8 cellular contexts compared by ENCODE assay signal in genomic region chr10:88565072-88565471, GRCh38. TPM values are rescaled to one million over a fixed set of nuclear protein-coding genes. Genes with fewer than 3 reads are reported as not detected.
DNase-seq lines count a peak whose midpoint lies in the region; ATAC-seq and TF ChIP-seq lines count a peak whose summit lies in the region.
"Had no signal": no experiment of that assay in that cellular context is flagged by ENCODE, and none has a peak within 500 bp of the region (broad histone marks: within the 10 kb centered on the region; RNA-seq: fewer than 3 reads in every experiment).

No MANE protein-coding gene starts in this region.

- H3K14ac ChIP-seq in mesenchymal stem cell (ENCODE audit: low read length in 2 of 2), result no peak overlapping the region

- H4K91ac ChIP-seq in mesenchymal stem cell (ENCODE audit: low read length), result no peak overlapping the region

- H3K23ac ChIP-seq in mesenchymal stem cell (ENCODE audit: low read length in 2 of 2), result no peak overlapping the region

- H2BK5ac ChIP-seq in mesenchymal stem cell (ENCODE audit: low read depth, low read length, poor library complexity, severe bottlenecking), result no peak overlapping the region

- ATAC-seq in HG03442 (IDR thresholded peaks at IDR 0.05; ENCODE audit: unreplicated experiment), result no peak
- ATAC-seq in HG02588 (IDR thresholded peaks at IDR 0.05; ENCODE audit: unreplicated experiment), result no peak

- H3K27me3 ChIP-seq in mesenchymal stem cell (ENCODE audit: control insufficient read depth in 1 of 2, insufficient read depth in 1 of 2, low read length in 2 of 2), result no peaks in the 10 kb centered on the region

- H4K8ac ChIP-seq in mesenchymal stem cell (ENCODE audit: low read length), result no peak overlapping the region

- H2BK120ac ChIP-seq in mesenchymal stem cell (ENCODE audit: low read depth, low read length), result no peak overlapping the region

- H2BK15ac ChIP-seq in mesenchymal stem cell (ENCODE audit: low read depth, poor library complexity, severe bottlenecking), result no peak overlapping the region

- no peak overlapping the region for H3K4me3 ChIP-seq in GM12865 (ENCODE audit: low read depth, low read length)
- H3K4me3 ChIP-seq in mesenchymal stem cell (ENCODE audit: insufficient read depth in 1 of 2, low read depth in 1 of 2, low read length in 2 of 2), result no peak overlapping the region

- TF ChIP-seq CTCF in GM12865 (IDR thresholded peaks at IDR 0.05; ENCODE audit: insufficient read depth, low read depth, low read length, missing control alignments), result peak; percentile 29

- H3K4me1 ChIP-seq in mesenchymal stem cell (ENCODE audit: control insufficient read depth, insufficient read depth, low read depth, low read length), result no peaks in the 10 kb centered on the region

- H2AFZ ChIP-seq in mesenchymal stem cell (ENCODE audit: low read depth, low read length), result no peak overlapping the region

- H3K18ac ChIP-seq in mesenchymal stem cell (ENCODE audit: low read depth in 1 of 2, low read length in 2 of 2), result no peak overlapping the region

- DNase-seq in GM12865 (ENCODE audit: low read depth) (peak; percentile 51), M059J (ENCODE audit: low read depth) (peak; percentile 41), astrocyte of the hippocampus (ENCODE audit: low read depth, low spot score) (peak; percentile 41), mesenchymal stem cell (peak; percentile 54)
- no peak for DNase-seq in NK-92 treated with Interleukin-12 subunit alpha and Interleukin-12 subunit beta, amount 100 ng/mL, for 24 hours (lab: John Stamatoyannopoulos, UW)
- DNase-seq: T-cell had no signal

- no peak overlapping the region for H3K4me2 ChIP-seq in mesenchymal stem cell (ENCODE audit: low read length, poor library complexity, severe bottlenecking)

- no peak overlapping the region for H3K4ac ChIP-seq in mesenchymal stem cell (ENCODE audit: low read depth in 1 of 2, low read length in 2 of 2)

- no peaks in the 10 kb centered on the region for H3K79me1 ChIP-seq in mesenchymal stem cell (replicated peaks; ENCODE audit: low read length, poor library complexity, severe bottlenecking)

- no peak overlapping the region for H2AK5ac ChIP-seq in mesenchymal stem cell (ENCODE audit: low read length, severe bottlenecking)

- H3K36me3 ChIP-seq in mesenchymal stem cell (ENCODE audit: control insufficient read depth in 1 of 2, insufficient read depth in 2 of 2, low read depth in 1 of 2, low read length in 2 of 2), result no peaks in the 10 kb centered on the region

- peak overlapping the region; percentile 7 for H3K9ac ChIP-seq in mesenchymal stem cell (ENCODE audit: low read length)

- no peak overlapping the region for H3K27ac ChIP-seq in mesenchymal stem cell (ENCODE audit: low read length, poor library complexity, severe bottlenecking)

- no CpG with 5 or more reads among the region's 1 CpG for WGBS in mesenchymal stem cell

- no peak overlapping the region for H2BK12ac ChIP-seq in mesenchymal stem cell (ENCODE audit: low read length in 2 of 2)

- H3K9me3 ChIP-seq in mesenchymal stem cell (ENCODE audit: control insufficient read depth, low read length), result no peaks in the 10 kb centered on the region

RNA-seq across cellular contexts. Expression of gene RNLS, which starts 18.0 kb away (rescaled TPM):
- total RNA-seq in M059J (2014; rRNA removed; shearing (Covaris generic)), result 22.5 and 22.8 TPM in 2 replicates
- 6.3 TPM for polyA plus RNA-seq in mesenchymal stem cell (2013, experiment 1 of 2)
- 6.8 TPM for polyA plus RNA-seq in mesenchymal stem cell (2013, experiment 2 of 2)

RNA-seq across cellular contexts. Expression of gene LIPJ, which starts 21.5 kb away (rescaled TPM):
- not detected in 2 replicates for total RNA-seq in M059J (2014; rRNA removed; shearing (Covaris generic))
- polyA plus RNA-seq in mesenchymal stem cell (2013, experiment 1 of 2), result not detected
- polyA plus RNA-seq in mesenchymal stem cell (2013, experiment 2 of 2), result not detected
